21 cellular contexts compared by ENCODE assay signal in the genomic region with DNA sequence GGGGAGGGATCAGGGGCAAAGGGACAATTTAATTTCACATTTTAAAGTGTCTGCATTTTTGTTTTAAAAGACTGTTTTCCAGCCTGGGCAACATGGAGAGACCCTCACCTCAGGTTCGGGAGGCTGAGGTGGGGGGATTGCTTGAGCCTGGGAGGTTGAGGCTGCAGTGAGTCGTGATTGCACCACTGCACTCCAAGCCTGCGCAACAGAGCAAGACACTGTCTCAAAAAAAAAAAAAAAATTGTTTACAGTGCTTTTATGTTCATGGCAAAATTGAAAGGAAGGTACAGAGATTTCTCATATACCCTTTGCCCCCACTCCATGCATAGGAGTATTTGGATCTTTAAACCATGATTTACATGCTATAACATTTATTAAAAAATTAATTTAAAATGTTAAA.
"Had no signal": no experiment of that assay in that cellular context is flagged by ENCODE, and none has a peak within 500 bp of the region (broad histone marks: within the 10 kb centered on the region; RNA-seq: fewer than 3 reads in every experiment).

No MANE protein-coding gene starts in this region.

- H3K4me3 ChIP-seq: hepatocyte, mucosa of descending colon, neural progenitor cell, pancreas, smooth muscle cell, suprapubic skin, thyroid gland had no signal

- H3K27ac ChIP-seq: hepatocyte, neural progenitor cell, pancreas, suprapubic skin, thyroid gland had no signal

- H3K27me3 ChIP-seq: hepatocyte, neural progenitor cell, pancreas, suprapubic skin, thyroid gland had no signal

- H3K27me3 Mint-ChIP-seq: dendritic cell treated with granulocyte-macrophage colony-stimulating factor and Interleukin-4, amounts not matched to agents 40 ng/mL and 50 ng/mL, for 4 days; progenitor cell of endocrine pancreas; type B pancreatic cell had no signal

- H3K36me3 Mint-ChIP-seq: natural killer cell, neural progenitor cell had no signal

- ATAC-seq: natural killer cell; right cardiac atrium; stimulated activated naive CD8-positive, alpha-beta T cell treated with anti-CD3 and anti-CD28 coated beads, Interleukin-15, Interleukin-2, amounts not matched to agents 100 U/mL and 50 U/mL, for 24 hours had no signal

- H3K9me3 ChIP-seq: mucosa of descending colon, pancreas, suprapubic skin, thyroid gland had no signal

- H3K4me1 Mint-ChIP-seq: natural killer cell had no signal

- DNase-seq: erythroblast; foreskin melanocyte; head of caudate nucleus; natural killer cell; nucleus accumbens; right cardiac atrium; stimulated activated CD4-positive, alpha-beta T cell treated with anti-CD3 and anti-CD28 coated beads, Interleukin-2, amount 100 ng/mL, for 48 hours; stimulated activated naive CD8-positive, alpha-beta T cell treated with anti-CD3 and anti-CD28 coated beads, Interleukin-15, Interleukin-2, amounts not matched to agents 100 U/mL and 50 U/mL, for 24 hours; thyroid gland had no signal

- H3K9me3 Mint-ChIP-seq: dendritic cell treated with granulocyte-macrophage colony-stimulating factor and Interleukin-4, amounts not matched to agents 40 ng/mL and 50 ng/mL, for 4 days; natural killer cell; neural progenitor cell; type B pancreatic cell had no signal

- H3K9ac ChIP-seq: neural progenitor cell had no signal

- FAIRE-seq: colon, endothelial cell of umbilical vein, pancreas, urothelium cell line had no signal

- H3K27ac Mint-ChIP-seq: dendritic cell treated with granulocyte-macrophage colony-stimulating factor and Interleukin-4, amounts not matched to agents 40 ng/mL and 50 ng/mL, for 4 days; natural killer cell; neural progenitor cell; progenitor cell of endocrine pancreas; type B pancreatic cell had no signal

- H2AFZ ChIP-seq: hepatocyte, neural progenitor cell had no signal

- H3K36me3 ChIP-seq: neural progenitor cell, pancreas, suprapubic skin, thyroid gland had no signal

- H3K4me3 Mint-ChIP-seq: dendritic cell treated with granulocyte-macrophage colony-stimulating factor and Interleukin-4, amounts not matched to agents 40 ng/mL and 50 ng/mL, for 4 days; natural killer cell; neural progenitor cell; type B pancreatic cell had no signal

- H3K4me2 ChIP-seq: hepatocyte, neural progenitor cell, smooth muscle cell had no signal

- H3K4me1 ChIP-seq: neural progenitor cell, pancreas, suprapubic skin, thyroid gland had no signal
